8 cellular contexts compared by ENCODE assay signal in genomic region chr16:72203401-72203800, GRCh38. TPM values are rescaled to one million over a fixed set of nuclear protein-coding genes. Genes with fewer than 3 reads are reported as not detected.
DNase-seq lines count a peak whose midpoint lies in the region; ATAC-seq, FAIRE-seq and TF ChIP-seq lines count a peak whose summit lies in the region.

No MANE protein-coding gene starts in this region.

- peaks cover 17% of the 10 kb centered on the region for H3K4me1 ChIP-seq in GM12878 (ENCODE audit: control insufficient read depth, insufficient read depth, low read length)
- peaks cover 7 to 10% of the 10 kb centered on the region in 2 donors for H3K4me1 ChIP-seq in mucosa of rectum (ENCODE audit: control insufficient read depth in 2 of 2, insufficient read depth in 2 of 2, low read length in 2 of 2)

- peak; percentile 77 for ATAC-seq in GM21447 (IDR thresholded peaks at IDR 0.05; ENCODE audit: unreplicated experiment)
- ATAC-seq in GM12878, result peak; percentile 90

- H3K4me2 ChIP-seq in GM12878 (ENCODE audit: control insufficient read depth, insufficient read depth), result peak overlapping the region; percentile 96

- RAD21 ChIA-PET in GM12878 (lab: Charles Lee; ENCODE audit: unreplicated experiment), result no interaction called here

- intact Hi-C loops in GM12878 (cut with micrococcal nuclease; ENCODE audit: unreplicated experiment), result no loop called here

- SMC1A ChIA-PET in GM12878 (lab: Charles Lee; ENCODE audit: uncharacterized antibody, unreplicated experiment), result interaction anchor here (0.6 kb wide), 1 partner anchor 263 kb away, joined by 3 read pairs; no protein-coding TSS in a partner anchor

- TF ChIP-seq POLR2A in GM12878 (IDR thresholded peaks at IDR 0.05; ENCODE audit: low read depth, low read length), result no peak

- H3K9ac ChIP-seq in GM12878 (ENCODE audit: control insufficient read depth, insufficient read depth, low read length) (peak overlapping the region; percentile 40), mucosa of rectum (ENCODE audit: low read depth in 1 of 2, low read length in 2 of 2) (no peak overlapping the region)

- TF ChIP-seq CTCF in GM12864 (IDR thresholded peaks at IDR 0.05; ENCODE audit: low read depth, low read length, missing control alignments), result no peak
- TF ChIP-seq CTCF in GM12878 (IDR thresholded peaks at IDR 0.05 in 2 of 3, conservative IDR thresholded peaks at IDR 0.05 in 1 of 3; ENCODE audit: control insufficient read depth in 2 of 3, extremely low read depth in 1 of 3, insufficient read depth in 1 of 3, low read depth in 3 of 3, low read length in 3 of 3), result no peak

- DNase-seq in GM12864 (ENCODE audit: low read depth) (peak; percentile 30), KG1 (lab: John Stamatoyannopoulos, UW) (peak; percentile 53), GM12878 (ENCODE audit: low read depth, low spot score) (peak; percentile 49), HT-29 (ENCODE audit: low spot score) (no peak), NCI-H446 (lab: John Stamatoyannopoulos, UW) (no peak)
- DNase-seq in activated effector memory CD4-positive, alpha-beta T cell treated with Interleukin-2 at 50 U/mL for 16 hours, result no peak

- peak overlapping the region; percentile 92 for H2AFZ ChIP-seq in GM12878 (ENCODE audit: control insufficient read depth, low read depth, low read length)

- in situ Hi-C loops in GM12878 (cut with MboI), result no loop called here

- WGBS in GM12878 (ENCODE audit: insufficient coverage, insufficient replicate concordance, low lambda C conversion rate, missing lambda C conversion rate), result 10% methylated on average over 6 of the region's 6 CpGs

- BruUV-seq in GM12878 (replicated peaks; lab: Mats Ljungman, UMichigan), result no TSS peak

- H3K27ac ChIP-seq in GM12878 (ENCODE audit: control insufficient read depth, insufficient read depth) (peak overlapping the region; percentile 45), mucosa of rectum (ENCODE audit: low read depth in 2 of 2, low read length in 2 of 2) (peak overlapping the region; percentile 12 to 64)

- CTCF ChIA-PET in GM12878 (lab: Yijun Ruan, JAX), result interaction anchor here (1.1 to 1.4 kb wide), 2 partner anchors 32 to 53 kb away, joined by 3 read pairs; partner anchors contain the start of gene PMFBP1

- no peak overlapping the region; the same call in 1 of the 2 replicates for H3K4me3 ChIP-seq in GM12864 (ENCODE audit: low read depth, low read length)
- H3K4me3 ChIP-seq in GM12878, result no peak overlapping the region; the same call in 1 of the 2 replicates
- no peak overlapping the region for H3K4me3 ChIP-seq in mucosa of rectum (ENCODE audit: low read length in 2 of 2)

- FAIRE-seq in GM12878 (lab: Jason Lieb, UNC), result peak; percentile 31

- TF ChIP-seq EP300 in GM12878 (IDR thresholded peaks at IDR 0.05; ENCODE audit: borderline replicate concordance in 1 of 2, control insufficient read depth in 1 of 2, low read depth in 2 of 2, low read length in 2 of 2), result no peak

- H4K20me1 ChIP-seq in GM12878 (ENCODE audit: control insufficient read depth, insufficient read depth), result no peaks in the 10 kb centered on the region

- no peak for TF ChIP-seq RAD21 in GM12878 (IDR thresholded peaks at IDR 0.05; ENCODE audit: insufficient read depth, low read depth, low read length)

- POLR2A ChIA-PET in GM12878 (lab: Charles Lee), result interaction anchor here (0.8 kb wide), 1 partner anchor 110 kb away, joined by 3 read pairs; the partner anchor contains the start of gene TXNL4B

- H3K27me3 ChIP-seq in GM12878 (replicated peaks in 1 of 2; ENCODE audit: control insufficient read depth in 2 of 2, insufficient read depth in 2 of 2, low read length in 1 of 2) (no peaks in the 10 kb centered on the region), mucosa of rectum (ENCODE audit: control insufficient read depth in 2 of 2, insufficient read depth in 2 of 2, low read length in 2 of 2) (no peaks in the 10 kb centered on the region)

- no peaks in the 10 kb centered on the region for H3K79me2 ChIP-seq in GM12878 (ENCODE audit: control insufficient read depth, insufficient read depth, low read length)

- no peaks in the 10 kb centered on the region for H3K9me3 ChIP-seq in GM12878 (replicated peaks; ENCODE audit: control insufficient read depth, insufficient read depth, low read length)
- no peaks in the 10 kb centered on the region for H3K9me3 ChIP-seq in mucosa of rectum (ENCODE audit: control insufficient read depth in 2 of 2, low read length in 2 of 2)

- H3K36me3 ChIP-seq in GM12878 (ENCODE audit: control insufficient read depth in 2 of 2, insufficient read depth in 2 of 2, low read length in 1 of 2) (no peaks in the 10 kb centered on the region), mucosa of rectum (ENCODE audit: control insufficient read depth in 2 of 2, insufficient read depth in 2 of 2, low read length in 2 of 2) (no peaks in the 10 kb centered on the region)

TF ChIP-seq in GM12878, 131 proteins besides CTCF, POLR2A, EP300 and RAD21 (continues in another document):
- no peak for TF ChIP-seq ZNF24 (IDR thresholded peaks at IDR 0.05)
- no peak for TF ChIP-seq SMARCA5 (IDR thresholded peaks at IDR 0.05)
- 0 out of 2 replicates have a peak, but pooled peaks have one; percentile 29 for TF ChIP-seq TAF1 (IDR thresholded peaks at IDR 0.05; ENCODE audit: borderline replicate concordance, low read depth, low read length)
- no peak for TF ChIP-seq CBFB (IDR thresholded peaks at IDR 0.05; ENCODE audit: low read depth)
- peak; percentile 49; the same call in 1 of the 2 replicates for TF ChIP-seq YY1 (IDR thresholded peaks at IDR 0.05; ENCODE audit: low read depth, low read length)
- TF ChIP-seq HCFC1 (IDR thresholded peaks at IDR 0.05; ENCODE audit: low read length), result no peak
- no peak for TF ChIP-seq ZZZ3 (IDR thresholded peaks at IDR 0.05; ENCODE audit: control insufficient read depth, insufficient read length, low read depth)
- peak in 1 of 2 experiments; percentile 70; a peak in 1 of 4 replicates for TF ChIP-seq ETV6 (conservative IDR thresholded peaks at IDR 0.05 in 1 of 2, IDR thresholded peaks at IDR 0.05 in 1 of 2; ENCODE audit: borderline replicate concordance in 1 of 2, low read depth in 1 of 2)
- 0 out of 2 replicates have a peak, but pooled peaks have one; percentile 58 for TF ChIP-seq MEF2A (IDR thresholded peaks at IDR 0.05; ENCODE audit: insufficient read depth, low read depth, low read length)
- TF ChIP-seq RCOR1 (conservative IDR thresholded peaks at IDR 0.05; ENCODE audit: low read depth, low read length), result no peak
- no peak for TF ChIP-seq CBX3 (IDR thresholded peaks at IDR 0.05; ENCODE audit: borderline replicate concordance, low read depth)
- TF ChIP-seq BACH1 (IDR thresholded peaks at IDR 0.05; ENCODE audit: borderline replicate concordance), result no peak
- TF ChIP-seq RUNX3 (IDR thresholded peaks at IDR 0.05; ENCODE audit: low read length), result peak; percentile 40
- peak; percentile 79; the same call in 1 of the 2 replicates for TF ChIP-seq SPI1 (IDR thresholded peaks at IDR 0.05; ENCODE audit: borderline replicate concordance, insufficient read depth, low read depth, low read length)
- no peak for TF ChIP-seq NR2F1 (conservative IDR thresholded peaks at IDR 0.05)
- 0 out of 2 replicates have a peak, but pooled peaks have one; percentile 19 for TF ChIP-seq ZBED1 (IDR thresholded peaks at IDR 0.05; ENCODE audit: borderline replicate concordance)
- TF ChIP-seq SUZ12 (IDR thresholded peaks at IDR 0.05; ENCODE audit: unreplicated experiment), result no peak

RNA-seq across cellular contexts. Expression of gene PMFBP1, which starts 31.4 kb away (rescaled TPM):
- 13.5 and 19.4 TPM in 2 replicates for total RNA-seq in GM12878 (2013; cell fraction: nucleolus; rRNA removed)
- total RNA-seq in GM12878 (2014; rRNA removed) (1.0 and 1.1 TPM in 2 replicates), GM12878 (2014; rRNA removed; fragmentation: Illumina TruSeq; extraction: Trizol) (0.98 and 1.6 TPM in 2 replicates), GM12878 (2021) (1.8 and 1.9 TPM in 2 replicates)
- polyA plus RNA-seq in GM12878 (2011; ENCODE audit: low read depth), result 0.85 TPM
- polyA plus RNA-seq in GM12878 (2011; rRNA removed) (1.3 and 2.1 TPM in 2 replicates), GM12878 (2014; fragmentation: Illumina TruSeq; extraction: Trizol) (0.67 and 1.1 TPM in 2 replicates), GM12878 (2014; fragmentation: Nextera tagmentation; extraction: Ambion mirVana) (1 to 10 TPM in 1 of 2 experiments, under 1 TPM in 1; 0.40 to 1.5 TPM), GM12878 (2014; rRNA removed) (0.86 and 1.1 TPM in 2 replicates), GM12878 (2016; fragmentation: Nextera tagmentation; extraction: Ambion mirVana) (1 to 10 TPM in 1 of 2 experiments, under 1 TPM in 1; 0.49 to 2.3 TPM)
- 0.51 and 0.80 TPM in 2 replicates for polyA plus RNA-seq in GM12878 (2011; cell fraction: cytosol; rRNA removed)
- polyA plus RNA-seq in GM12878 (2011; cell fraction: nucleus; rRNA removed), result 5.3 and 7.2 TPM in 2 replicates
- 2.2 and 2.5 TPM in 2 replicates for polyA plus RNA-seq in GM12878 (2012)
- polyA minus RNA-seq in GM12878 (2011; rRNA and poly(A)+ RNA removed), result 3.7 and 4.8 TPM in 2 replicates
- polyA minus RNA-seq in GM12878 (2011; cell fraction: cytosol; rRNA and poly(A)+ RNA removed), result 1.1 and 1.9 TPM in 2 replicates
- polyA minus RNA-seq in GM12878 (2011; cell fraction: nucleus; rRNA and poly(A)+ RNA removed), result 2.8 and 5.6 TPM in 2 replicates
- total RNA-seq in HT-29 (2014; rRNA removed; shearing (Covaris generic)), result 2.3 TPM in 1 of 2 replicates, not detected in the other

Comparison
In these comparisons a context has a peak if more than half of its experiments do, and no peak if none do; other contexts are left out.
1. DNase-seq: peak in GM12864 (single experiment), KG1 (single experiment) and GM12878 (single experiment); none in HT-29 (single experiment), NCI-H446 (0 of 2) and activated effector memory CD4-positive, alpha-beta T cell treated with Interleukin-2 at 50 U/mL for 16 hours (single experiment).